In genomic region chr5:112381521-112381920, GRCh38 we compare ENCODE assay signal across 28 cellular contexts.
"Had no signal": no experiment of that assay in that cellular context is flagged by ENCODE, and none has a peak within 500 bp of the region (broad histone marks: within the 10 kb centered on the region; RNA-seq: fewer than 3 reads in every experiment).

No MANE protein-coding gene starts in this region.

- H3K27me3 ChIP-seq: colonic mucosa, gastrocnemius medialis, neural progenitor cell, tibial nerve, upper lobe of right lung, uterus had no signal

- H3K36me3 ChIP-seq: colonic mucosa, gastrocnemius medialis, neural progenitor cell, thoracic aorta, tibial nerve, upper lobe of right lung, uterus had no signal

- H3K4me3 Mint-ChIP-seq: dendritic cell treated with granulocyte-macrophage colony-stimulating factor and Interleukin-4, amounts not matched to agents 40 ng/mL and 50 ng/mL, for 4 days; endodermal cell; naive thymus-derived CD4-positive, alpha-beta T cell; nephron; neural progenitor cell; stimulated activated naive B cell treated with anti-CD40 and anti-IgM and Interleukin-4, amounts not matched to agents 10 μg/mL and 1 μg/mL and 100 μg/mL, for 72 hours; stimulated activated naive CD8-positive, alpha-beta T cell treated with anti-CD3 and anti-CD28 coated beads, Interleukin-15, Interleukin-2, amounts not matched to agents 100 ng/mL and 50 ng/mL, for 24 hours had no signal

- DNase-seq: colonic mucosa; effector CD8-positive, alpha-beta T cell; endodermal cell; foreskin fibroblast; gastrocnemius medialis; head of caudate nucleus; hippocampal formation; left colon; mesenchymal stem cell; midbrain; naive thymus-derived CD4-positive, alpha-beta T cell; small intestine; stimulated activated CD4-positive, alpha-beta T cell treated with anti-CD3 and anti-CD28 coated beads, Interleukin-15, amount 100 ng/mL, for 24 hours; stimulated activated CD4-positive, alpha-beta T cell treated with anti-CD3 and anti-CD28 coated beads, Interleukin-2, amount 100 ng/mL, for 48 hours; stimulated activated naive B cell treated with anti-CD40 and anti-IgM and Interleukin-4, amounts not matched to agents 10 μg/mL and 1 μg/mL and 100 μg/mL, for 72 hours; upper lobe of right lung; uterus had no signal

- ATAC-seq: esophagus mucosa; gastrocnemius medialis; left colon; naive thymus-derived CD4-positive, alpha-beta T cell; stimulated activated naive B cell treated with anti-CD40 and anti-IgM and Interleukin-4, amounts not matched to agents 10 μg/mL and 1 μg/mL and 100 μg/mL, for 72 hours; upper lobe of right lung had no signal

- H3K27me3 Mint-ChIP-seq: dendritic cell treated with granulocyte-macrophage colony-stimulating factor and Interleukin-4, amounts not matched to agents 40 ng/mL and 50 ng/mL, for 4 days; progenitor cell of endocrine pancreas had no signal

- FAIRE-seq: islet of Langerhans, small intestine had no signal

- H3K36me3 Mint-ChIP-seq: naive thymus-derived CD4-positive, alpha-beta T cell; stimulated activated naive B cell treated with anti-CD40 and anti-IgM and Interleukin-4, amounts not matched to agents 10 μg/mL and 1 μg/mL and 100 μg/mL, for 72 hours had no signal

- H3K9me3 ChIP-seq: colonic mucosa, gastrocnemius medialis, thoracic aorta, tibial nerve, upper lobe of right lung, uterus had no signal

- H3K4me1 Mint-ChIP-seq: stimulated activated naive B cell treated with anti-CD40 and anti-IgM and Interleukin-4, amounts not matched to agents 10 μg/mL and 1 μg/mL and 100 μg/mL, for 72 hours had no signal

- H3K4me2 ChIP-seq: neural progenitor cell had no signal

- H3K4me1 ChIP-seq: colonic mucosa, neural progenitor cell, upper lobe of right lung, uterus had no signal

- H3K9ac ChIP-seq: neural progenitor cell, parathyroid adenoma had no signal

- H3K9me3 Mint-ChIP-seq: dendritic cell treated with granulocyte-macrophage colony-stimulating factor and Interleukin-4, amounts not matched to agents 40 ng/mL and 50 ng/mL, for 4 days; endodermal cell; nephron; neural progenitor cell; stimulated activated naive B cell treated with anti-CD40 and anti-IgM and Interleukin-4, amounts not matched to agents 10 μg/mL and 1 μg/mL and 100 μg/mL, for 72 hours; stimulated activated naive CD8-positive, alpha-beta T cell treated with anti-CD3 and anti-CD28 coated beads, Interleukin-15, Interleukin-2, amounts not matched to agents 100 ng/mL and 50 ng/mL, for 24 hours had no signal

- H3K27ac Mint-ChIP-seq: dendritic cell treated with granulocyte-macrophage colony-stimulating factor and Interleukin-4, amounts not matched to agents 40 ng/mL and 50 ng/mL, for 4 days; endodermal cell; naive thymus-derived CD4-positive, alpha-beta T cell; neural progenitor cell; progenitor cell of endocrine pancreas; stimulated activated naive B cell treated with anti-CD40 and anti-IgM and Interleukin-4, amounts not matched to agents 10 μg/mL and 1 μg/mL and 100 μg/mL, for 72 hours; stimulated activated naive CD8-positive, alpha-beta T cell treated with anti-CD3 and anti-CD28 coated beads, Interleukin-15, Interleukin-2, amounts not matched to agents 100 ng/mL and 50 ng/mL, for 24 hours had no signal

- H3K4me3 ChIP-seq: colonic mucosa, gastrocnemius medialis, neural progenitor cell, thoracic aorta, tibial nerve, upper lobe of right lung, uterus had no signal

- H3K27ac ChIP-seq: colonic mucosa, epithelial cell of prostate, gastrocnemius medialis, neural progenitor cell, parathyroid adenoma, thoracic aorta, tibial nerve, upper lobe of right lung, uterus had no signal

- H2AFZ ChIP-seq: neural progenitor cell, parathyroid adenoma had no signal
